ENCODE assay signal across 9 cellular contexts in the genomic region with DNA sequence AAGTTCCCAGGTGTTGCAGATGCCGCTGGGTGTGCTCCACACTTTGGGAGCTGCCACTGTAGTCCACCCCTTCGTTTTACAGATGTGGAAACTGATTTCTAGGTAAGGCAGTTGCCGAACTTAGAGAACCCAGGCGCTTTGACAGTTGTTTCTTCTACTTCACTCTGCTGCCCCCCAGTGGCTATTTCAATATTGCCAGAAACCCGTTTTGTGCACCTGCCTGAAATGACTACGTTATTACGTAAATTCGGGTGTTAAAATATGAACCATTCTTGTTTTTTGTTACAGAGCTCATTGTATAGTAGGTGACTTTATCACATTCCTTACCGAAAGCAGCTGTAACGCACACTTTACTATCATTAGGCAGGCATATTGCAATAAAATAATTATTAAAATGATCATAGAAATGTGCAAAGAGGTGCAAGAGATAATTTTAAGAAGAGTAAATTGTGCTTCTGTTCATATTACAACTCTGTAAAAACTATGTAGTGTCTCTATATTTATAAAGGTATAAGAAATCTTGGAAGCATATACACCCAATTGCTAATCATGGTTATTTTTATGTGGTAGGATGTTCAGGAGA. TPM values are rescaled to one million over a fixed set of nuclear protein-coding genes. Genes with fewer than 3 reads are reported as not detected.
A peak's percentile ranks its signal among the peaks of the same experiment; 100 is the strongest.
DNase-seq lines count a peak whose midpoint lies in the region; ATAC-seq, FAIRE-seq and TF ChIP-seq lines count a peak whose summit lies in the region.
"Had no signal": no experiment of that assay in that cellular context is flagged by ENCODE, and none has a peak within 500 bp of the region (broad histone marks: within the 10 kb centered on the region; RNA-seq: fewer than 3 reads in every experiment).

No MANE protein-coding gene starts in this region.

- H3K4me3 ChIP-seq in KMS-11 (IDR thresholded peaks at IDR 0.05; ENCODE audit: insufficient read depth, low read depth, low read length) (no peak overlapping the region), Peyer's patch (no peak overlapping the region)

- H3K9me3 Mint-ChIP-seq in activated T-cell treated with anti-CD3 and anti-CD28 coated beads, Interleukin-2, amount 50 U/mL, for 72 hours, result no peaks in the 10 kb centered on the region
- H3K9me3 Mint-ChIP-seq: T-helper 1 cell treated with Interleukin-12 subunit alpha and Interleukin-12 subunit beta and Interleukin-4 antibody, amounts not matched to agents 30 μg/mL and 1 μg/mL, for 36 hours had no signal

- H4K20me1 ChIP-seq in KMS-11 (ENCODE audit: insufficient read depth), result no peaks in the 10 kb centered on the region

- H3K4me1 ChIP-seq in KMS-11 (ENCODE audit: low read depth, poor library complexity, severe bottlenecking) (peaks cover 4% of the 10 kb centered on the region), Peyer's patch (no peaks in the 10 kb centered on the region)

- H3K36me3 Mint-ChIP-seq in activated T-cell treated with anti-CD3 and anti-CD28 coated beads, Interleukin-2, amount 50 U/mL, for 72 hours (ENCODE audit: insufficient read depth in 2 of 2), result no peaks in the 10 kb centered on the region

- no peaks in the 10 kb centered on the region for H3K27me3 Mint-ChIP-seq in activated T-cell treated with anti-CD3 and anti-CD28 coated beads, Interleukin-2, amount 50 U/mL, for 72 hours (ENCODE audit: low read depth)

- peak; percentile 64 to 73 for ATAC-seq in activated T-cell treated with anti-CD3 and anti-CD28 coated beads, Interleukin-2, amount 50 U/mL, for 72 hours (replicated peaks in 1 of 2)
- no peak for ATAC-seq in HG02798 (IDR thresholded peaks at IDR 0.05; ENCODE audit: poor library complexity, unreplicated experiment)

- FAIRE-seq in D721Med (lab: Jason Lieb, UNC), result peak; percentile 35

- DNase-seq in D721Med (ENCODE audit: insufficient read length, low spot score) (peak; percentile 47), Peyer's patch (peak; percentile 53 to 95 (median 92)), fibroblast of peridontal ligament (ENCODE audit: extremely low read depth) (peak; percentile 75), non-pigmented ciliary epithelial cell (ENCODE audit: low read depth) (peak; percentile 11), superior temporal gyrus (ENCODE audit: extremely low spot score) (peak; percentile 90)
- DNase-seq in activated T-cell treated with anti-CD3 and anti-CD28 coated beads, Interleukin-2, amount 50 U/mL, for 72 hours, result peak; percentile 84 to 88

- H3K9ac ChIP-seq in KMS-11, result no peak overlapping the region

- no peaks in the 10 kb centered on the region for H3K4me1 Mint-ChIP-seq in activated T-cell treated with anti-CD3 and anti-CD28 coated beads, Interleukin-2, amount 50 U/mL, for 72 hours (ENCODE audit: low read depth)

- no peaks in the 10 kb centered on the region for H3K9me3 ChIP-seq in Peyer's patch

- TF ChIP-seq POLR2A in Peyer's patch (IDR thresholded peaks at IDR 0.05), result no peak

- H3K27ac Mint-ChIP-seq in activated T-cell treated with anti-CD3 and anti-CD28 coated beads, Interleukin-2, amount 50 U/mL, for 72 hours, result no peak overlapping the region
- H3K27ac Mint-ChIP-seq: T-helper 1 cell treated with Interleukin-12 subunit alpha and Interleukin-12 subunit beta and Interleukin-4 antibody, amounts not matched to agents 30 μg/mL and 1 μg/mL, for 36 hours had no signal

- no peak overlapping the region for H3K27ac ChIP-seq in KMS-11
- H3K27ac ChIP-seq in Peyer's patch, result no peak overlapping the region

- H3K79me2 ChIP-seq in KMS-11 (ENCODE audit: insufficient read depth, low read depth), result no peaks in the 10 kb centered on the region

- H3K4me3 Mint-ChIP-seq in activated T-cell treated with anti-CD3 and anti-CD28 coated beads, Interleukin-2, amount 50 U/mL, for 72 hours, result no peak overlapping the region
- H3K4me3 Mint-ChIP-seq: T-helper 1 cell treated with Interleukin-12 subunit alpha and Interleukin-12 subunit beta and Interleukin-4 antibody, amounts not matched to agents 30 μg/mL and 1 μg/mL, for 36 hours had no signal

- H3K36me3 ChIP-seq in KMS-11 (ENCODE audit: insufficient read depth), result no peaks in the 10 kb centered on the region
- no peaks in the 10 kb centered on the region for H3K36me3 ChIP-seq in Peyer's patch

- H3K4me2 ChIP-seq in KMS-11, result peak overlapping the region; percentile 7; the same call in 1 of the 2 replicates

- peak; percentile 75 for TF ChIP-seq CTCF in D721Med (IDR thresholded peaks at IDR 0.05; ENCODE audit: insufficient read depth, missing control alignments)
- peak; percentile 96 for TF ChIP-seq CTCF in KMS-11 (conservative IDR thresholded peaks at IDR 0.05; ENCODE audit: low read depth, low read length)
- TF ChIP-seq CTCF in Peyer's patch (IDR thresholded peaks at IDR 0.05), result peak; percentile 54 to 86 (median 78)

- H3K27me3 ChIP-seq in KMS-11 (ENCODE audit: insufficient read depth, low read depth), result no peaks in the 10 kb centered on the region
- no peaks in the 10 kb centered on the region for H3K27me3 ChIP-seq in Peyer's patch

- peak overlapping the region; percentile 43 for H2AFZ ChIP-seq in KMS-11 (ENCODE audit: low read depth)

RNA-seq across cellular contexts. Expression of a gene that starts 44.9 kb away (rescaled TPM):
- total RNA-seq in Peyer's patch, result not detected
- total RNA-seq in activated T-cell treated with anti-CD3 and anti-CD28 coated beads, Interleukin-2, amount 50 U/mL, for 72 hours, result under 1 TPM; 0.43 to 0.58 TPM

RNA-seq across cellular contexts. Expression of a gene that starts 56.2 kb away (rescaled TPM):
- total RNA-seq in Peyer's patch, result 1 to 10 TPM in 2 of 4 donors, under 1 TPM in 1, not detected in 1; 0.76 to 7.4 (median 1.3) TPM
- total RNA-seq in activated T-cell treated with anti-CD3 and anti-CD28 coated beads, Interleukin-2, amount 50 U/mL, for 72 hours, result under 1 TPM; 0.26 to 0.28 TPM

Comparison
In these comparisons a context has a peak if more than half of its experiments do, and no peak if none do; other contexts are left out.
1. DNase-seq: peak in every context shown above with its lines; median percentile 92 in Peyer's patch; 90 in superior temporal gyrus; 86 in activated T-cell treated with anti-CD3 and anti-CD28 coated beads, Interleukin-2, amount 50 U/mL, for 72 hours; 75 in fibroblast of peridontal ligament; 47 in D721Med; 11 in non-pigmented ciliary epithelial cell.